Comparison of ENCODE assay signal across 9 cellular contexts in the genomic region with DNA sequence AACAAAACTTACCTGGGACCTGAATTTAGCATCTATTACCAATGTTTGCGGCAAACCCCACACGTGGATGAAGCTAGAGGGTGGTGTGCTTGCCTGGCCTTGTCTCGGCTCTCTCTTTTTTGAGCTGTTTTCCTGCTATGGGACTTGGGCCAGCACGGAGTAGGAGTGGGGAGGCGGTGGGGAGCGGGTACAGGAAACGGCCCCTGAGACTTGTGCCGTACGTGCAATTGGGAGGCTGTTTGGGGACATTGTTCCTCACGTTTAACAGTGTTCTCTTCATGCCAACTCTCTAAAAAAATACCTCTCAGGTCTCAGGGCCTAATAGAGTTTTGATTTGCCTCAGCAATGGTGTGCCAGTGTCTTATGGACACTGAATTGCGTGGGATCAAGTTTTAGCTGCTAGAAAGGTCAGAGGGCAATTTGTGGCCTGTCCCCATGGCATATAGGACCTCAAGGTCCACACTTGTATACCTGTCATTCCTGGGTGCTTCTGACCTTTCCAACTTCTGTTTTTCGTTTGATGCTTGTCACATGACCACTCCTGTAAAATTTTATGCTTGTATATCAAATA. TPM values are rescaled to one million over a fixed set of nuclear protein-coding genes. Genes with fewer than 3 reads are reported as not detected.
A peak's percentile ranks its signal among the peaks of the same experiment; 100 is the strongest.
DNase-seq lines count a peak whose midpoint lies in the region; ATAC-seq and TF ChIP-seq lines count a peak whose summit lies in the region.
"Had no signal": no experiment of that assay in that cellular context is flagged by ENCODE, and none has a peak within 500 bp of the region (broad histone marks: within the 10 kb centered on the region; RNA-seq: fewer than 3 reads in every experiment).

No MANE protein-coding gene starts in this region.

- H3K27me3 ChIP-seq in hepatocyte (peaks cover 6% of the 10 kb centered on the region), testis (no peaks in the 10 kb centered on the region), MG63 (no peaks in the 10 kb centered on the region)

- H3K9me2 ChIP-seq in hepatocyte (replicated peaks; ENCODE audit: insufficient read depth): no peaks in the 10 kb centered on the region

- H3K4me1 ChIP-seq in hepatocyte (ENCODE audit: insufficient read depth) (peaks cover 22% of the 10 kb centered on the region), testis (peaks cover 18% of the 10 kb centered on the region)

- no peak for TF ChIP-seq CTCF in hepatocyte (IDR thresholded peaks at IDR 0.05; ENCODE audit: poor library complexity)
- no peak for TF ChIP-seq CTCF in testis (IDR thresholded peaks at IDR 0.05)

- H3K36me3 ChIP-seq in hepatocyte (replicated peaks; ENCODE audit: insufficient read depth, low read depth) (no peaks in the 10 kb centered on the region), testis (ENCODE audit: low read depth, missing control alignments) (no peaks in the 10 kb centered on the region), MG63 (no peaks in the 10 kb centered on the region)

- peak overlapping the region; percentile 87 for H3K27ac ChIP-seq in hepatocyte
- no peak overlapping the region for H3K27ac ChIP-seq in testis

- H4K20me1 ChIP-seq in hepatocyte (ENCODE audit: insufficient read depth, poor library complexity, severe bottlenecking): no peaks in the 10 kb centered on the region

- WGBS in hepatocyte (ENCODE audit: low lambda C conversion rate, missing lambda C conversion rate): 56% methylated on average over 12 of the region's 12 CpGs
- WGBS in testis, 2 donors: 68 to 76% methylated on average over 12 of the region's 12 CpGs

- H3K9me3 ChIP-seq in hepatocyte (ENCODE audit: low read depth): no peaks in the 10 kb centered on the region
- H3K9me3 ChIP-seq in testis: no peaks in the 10 kb centered on the region
- no peaks in the 10 kb centered on the region for H3K9me3 ChIP-seq in MG63

- intact Hi-C loops in testis (cut with DNase I; ENCODE audit: low total_unique reads): no loop called here

- DNase-seq in Jurkat, Clone E6-1 (ENCODE audit: low read depth, low spot score): no peak
- no peak for DNase-seq in hepatocyte (ENCODE audit: low spot score)
- no peak for DNase-seq in C1 segment of cervical spinal cord (lab: John Stamatoyannopoulos, UW)
- DNase-seq in NCI-H2196 (lab: John Stamatoyannopoulos, UW; ENCODE audit: unreplicated experiment): no peak
- DNase-seq in testis: no peak
- no peak for DNase-seq in MG63

- no peak overlapping the region for H2AFZ ChIP-seq in hepatocyte

- H3K79me2 ChIP-seq in hepatocyte: no peaks in the 10 kb centered on the region

- TF ChIP-seq POLR2A in testis (IDR thresholded peaks at IDR 0.05): no peak

- H3K4me2 ChIP-seq in hepatocyte: no peak overlapping the region
- H3K4me2 ChIP-seq: smooth muscle cell had no signal

- H3K4me3 ChIP-seq in Jurkat, Clone E6-1 (ENCODE audit: low read length): peak overlapping the region; percentile 45
- no peak overlapping the region for H3K4me3 ChIP-seq in hepatocyte
- H3K4me3 ChIP-seq in testis: no peak overlapping the region
- H3K4me3 ChIP-seq in MG63: no peak overlapping the region
- H3K4me3 ChIP-seq: smooth muscle cell had no signal

- peak; percentile 19 for ATAC-seq in GM18499 (IDR thresholded peaks at IDR 0.05; ENCODE audit: insufficient read depth, unreplicated experiment)
- peak; percentile 21 for ATAC-seq in GM21526 (IDR thresholded peaks at IDR 0.05; ENCODE audit: low FRiP score, unreplicated experiment)

RNA-seq across cellular contexts. Expression of gene PHF19, which starts 15.3 kb away (rescaled TPM):
- polyA plus RNA-seq in Jurkat, Clone E6-1 (2012; ENCODE audit: insufficient read depth, insufficient read length): 108 TPM
- total RNA-seq in hepatocyte: 33.7 and 34.8 TPM in 2 replicates
- 25.4 and 30.9 TPM in 2 replicates for polyA plus RNA-seq in hepatocyte
- total RNA-seq in testis: 10 to 100 TPM; 40.3 to 41.7 TPM
- 28.5 TPM for polyA plus RNA-seq in testis (ENCODE audit: insufficient read depth, low read depth, low replicate concordance)
- 51.5 and 76.6 TPM in 2 replicates for total RNA-seq in MG63 (2014; rRNA removed; shearing (Covaris generic); ENCODE audit: low replicate concordance)

RNA-seq across cellular contexts. Expression of gene TRAF1, which starts 34.3 kb away (rescaled TPM):
- 3.0 TPM for polyA plus RNA-seq in Jurkat, Clone E6-1 (2012; ENCODE audit: insufficient read depth, insufficient read length)
- 4.0 and 5.4 TPM in 2 replicates for total RNA-seq in hepatocyte
- 2.2 and 3.3 TPM in 2 replicates for polyA plus RNA-seq in hepatocyte
- total RNA-seq in testis: 1 to 10 TPM; 6.5 to 8.6 TPM
- 3.9 TPM for polyA plus RNA-seq in testis (ENCODE audit: insufficient read depth, low read depth, low replicate concordance)
- total RNA-seq in MG63 (2014; rRNA removed; shearing (Covaris generic); ENCODE audit: low replicate concordance): 0.67 and 0.79 TPM in 2 replicates

RNA-seq across cellular contexts. Expression of gene PSMD5, which starts 49.5 kb away (rescaled TPM):
- 23.6 TPM for polyA plus RNA-seq in Jurkat, Clone E6-1 (2012; ENCODE audit: insufficient read depth, insufficient read length)
- total RNA-seq in hepatocyte (13.3 and 14.7 TPM in 2 replicates), testis (10 to 100 TPM; 39.0 to 45.0 TPM)
- polyA plus RNA-seq in hepatocyte (10.4 and 12.1 TPM in 2 replicates), testis (ENCODE audit: insufficient read depth, low read depth, low replicate concordance) (26.4 TPM)
- total RNA-seq in MG63 (2014; rRNA removed; shearing (Covaris generic); ENCODE audit: low replicate concordance): 20.4 and 29.1 TPM in 2 replicates
